19 cellular contexts compared by ENCODE assay signal in the genomic region with DNA sequence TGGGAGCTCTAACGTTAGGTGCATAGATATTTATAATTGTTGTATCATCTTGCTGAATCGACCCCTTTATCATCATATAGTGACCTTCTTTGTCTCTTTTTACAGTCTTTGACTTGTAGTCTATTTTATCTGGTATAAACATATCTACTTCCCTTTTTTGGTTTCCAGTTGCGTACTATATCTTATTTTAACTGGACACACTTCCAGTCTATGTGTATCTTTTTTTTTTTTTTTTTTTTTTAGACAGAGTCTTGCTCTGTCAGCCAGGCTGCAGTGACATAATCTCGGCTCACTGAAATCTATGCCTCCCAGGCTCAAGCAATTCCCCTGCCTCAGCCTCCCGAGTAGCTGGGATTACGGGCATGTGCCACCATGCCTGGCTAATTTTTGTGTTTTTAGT.
"Had no signal": no experiment of that assay in that cellular context is flagged by ENCODE, and none has a peak within 500 bp of the region (broad histone marks: within the 10 kb centered on the region; RNA-seq: fewer than 3 reads in every experiment).

No MANE protein-coding gene starts in this region.

- DNase-seq: activated CD4-positive, CD25-positive, alpha-beta regulatory T cell treated with anti-CD3 and anti-CD28 coated beads, Interleukin-2, amount 50 U/mL, for 72 hours; activated naive CD4-positive, alpha-beta T cell treated with Interleukin-2 at 50 U/mL for 16 hours; activated T-cell treated with anti-CD3 and anti-CD28 coated beads for 4 hours; anterior cingulate cortex; brain microvascular endothelial cell; effector memory CD4-positive, alpha-beta T cell; foreskin fibroblast; hypothalamus; kidney; left ventricle myocardium inferior; mucosa of descending colon; naive thymus-derived CD8-positive, alpha-beta T cell; stimulated activated CD4-positive, alpha-beta T cell treated with anti-CD3 and anti-CD28 coated beads, Interleukin-2, amount 100 ng/mL, for 48 hours; stimulated activated naive CD4-positive, alpha-beta T cell treated with Interleukin-2 at 50 U/mL for 16 hours; substantia nigra had no signal

- H3K27ac ChIP-seq: brain microvascular endothelial cell, left ventricle myocardium inferior, neutrophil, tibial nerve had no signal

- H3K4me1 ChIP-seq: left ventricle myocardium inferior, tibial nerve had no signal

- H3K27ac Mint-ChIP-seq: activated T-helper 17 cell treated with anti-CD3 and anti-CD28 coated beads, Interleukin-2, amount 50 U/mL, for 72 hours; dendritic cell treated with granulocyte-macrophage colony-stimulating factor and Interleukin-4, amounts not matched to agents 40 ng/mL and 50 ng/mL, for 4 days; naive thymus-derived CD8-positive, alpha-beta T cell had no signal

- H3K27me3 Mint-ChIP-seq: activated T-helper 17 cell treated with anti-CD3 and anti-CD28 coated beads, Interleukin-2, amount 50 U/mL, for 72 hours; naive thymus-derived CD8-positive, alpha-beta T cell had no signal

- H3K27me3 ChIP-seq: brain microvascular endothelial cell, neutrophil, tibial nerve had no signal

- H3K4me3 ChIP-seq: left ventricle myocardium inferior, mucosa of descending colon, tibial nerve had no signal

- H3K4me3 Mint-ChIP-seq: activated T-helper 17 cell treated with anti-CD3 and anti-CD28 coated beads, Interleukin-2, amount 50 U/mL, for 72 hours; dendritic cell treated with granulocyte-macrophage colony-stimulating factor and Interleukin-4, amounts not matched to agents 40 ng/mL and 50 ng/mL, for 4 days; naive thymus-derived CD8-positive, alpha-beta T cell had no signal

- ATAC-seq: activated T-helper 17 cell treated with anti-CD3 and anti-CD28 coated beads, Interleukin-2, amount 50 U/mL, for 72 hours; mucosa of descending colon; naive thymus-derived CD8-positive, alpha-beta T cell had no signal

- H3K36me3 ChIP-seq: left ventricle myocardium inferior, neutrophil, tibial nerve had no signal

- H3K9me3 ChIP-seq: neutrophil had no signal
